ENCODE assay signal across 6 cellular contexts in genomic region chr5:41296066-41296465, GRCh38.
"Had no signal": no experiment of that assay in that cellular context is flagged by ENCODE, and none has a peak within 500 bp of the region (broad histone marks: within the 10 kb centered on the region; RNA-seq: fewer than 3 reads in every experiment).

No MANE protein-coding gene starts in this region.

- H3K36me3 Mint-ChIP-seq: IgD-negative memory B cell had no signal

- H3K4me1 Mint-ChIP-seq: IgD-negative memory B cell had no signal

- H3K27me3 Mint-ChIP-seq: IgD-negative memory B cell had no signal

- H3K4me3 ChIP-seq: K562 had no signal

- DNase-seq: IMR-90, KBM-7, KG1 had no signal

- H3K27ac Mint-ChIP-seq: IgD-negative memory B cell had no signal

- H3K9me3 Mint-ChIP-seq: IgD-negative memory B cell had no signal

- H3K27ac ChIP-seq: HL-60 had no signal

- H3K4me3 Mint-ChIP-seq: IgD-negative memory B cell had no signal
